Comparison of ENCODE assay signal across 11 cellular contexts in the genomic region with DNA sequence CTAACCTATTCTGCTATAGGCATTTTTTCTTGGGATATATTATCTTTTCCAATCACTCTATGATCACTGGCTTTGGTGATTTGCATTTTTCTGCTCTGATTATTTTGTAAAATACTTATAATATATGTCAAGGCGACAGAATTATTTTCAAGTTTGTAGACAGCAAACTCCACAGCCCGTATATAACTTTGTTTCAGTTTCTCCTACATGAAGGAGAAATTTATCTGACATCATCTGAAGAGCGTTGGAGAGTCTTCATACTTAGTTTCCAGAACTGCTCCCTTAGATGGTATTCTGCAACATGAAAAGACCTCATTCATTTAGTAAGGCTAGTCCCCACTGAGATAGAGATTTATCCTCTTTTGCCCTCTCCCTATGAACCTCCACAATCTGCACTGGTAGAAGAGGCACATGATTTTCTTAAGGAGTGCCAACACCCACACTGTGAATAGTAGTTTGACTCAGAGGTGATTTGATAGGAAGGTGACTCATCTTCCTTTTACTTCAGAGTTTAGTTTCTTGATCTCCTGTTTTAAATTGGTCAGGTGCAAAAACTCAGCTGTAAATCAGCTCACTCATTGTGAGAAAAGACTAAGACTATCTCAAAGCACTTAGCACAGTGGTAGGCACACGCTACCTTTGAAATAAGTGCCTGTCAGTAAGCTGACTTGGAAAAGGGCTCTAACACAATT.
A peak's percentile ranks its signal among the peaks of the same experiment; 100 is the strongest.
DNase-seq lines count a peak whose midpoint lies in the region; TF ChIP-seq lines count a peak whose summit lies in the region.
"Had no signal": no experiment of that assay in that cellular context is flagged by ENCODE, and none has a peak within 500 bp of the region (broad histone marks: within the 10 kb centered on the region; RNA-seq: fewer than 3 reads in every experiment).

No MANE protein-coding gene starts in this region.

- no peaks in the 10 kb centered on the region for H3K36me3 ChIP-seq in GM23248 (ENCODE audit: low read depth)
- H3K36me3 ChIP-seq in hepatocyte (replicated peaks; ENCODE audit: insufficient read depth, low read depth), result no peaks in the 10 kb centered on the region
- no peaks in the 10 kb centered on the region for H3K36me3 ChIP-seq in esophagus muscularis mucosa
- H3K36me3 ChIP-seq: heart left ventricle had no signal

- H3K4me1 ChIP-seq in GM23248 (ENCODE audit: insufficient read depth) (peaks cover 8% of the 10 kb centered on the region; the same call in 1 of the 2 replicates), hepatocyte (ENCODE audit: insufficient read depth) (no peaks in the 10 kb centered on the region), esophagus muscularis mucosa (no peaks in the 10 kb centered on the region)
- H3K4me1 ChIP-seq: heart left ventricle had no signal

- H3K9me3 ChIP-seq in GM23248 (ENCODE audit: low read depth), result no peaks in the 10 kb centered on the region
- no peaks in the 10 kb centered on the region for H3K9me3 ChIP-seq in hepatocyte (ENCODE audit: low read depth)
- H3K9me3 ChIP-seq in esophagus muscularis mucosa, result no peaks in the 10 kb centered on the region
- H3K9me3 ChIP-seq: heart left ventricle had no signal

- no peaks in the 10 kb centered on the region for H3K27me3 ChIP-seq in GM23248 (replicated peaks; ENCODE audit: insufficient read depth)
- H3K27me3 ChIP-seq in hepatocyte, result no peaks in the 10 kb centered on the region
- H3K27me3 ChIP-seq in esophagus muscularis mucosa, result no peaks in the 10 kb centered on the region
- H3K27me3 ChIP-seq: heart left ventricle had no signal

- H4K20me1 ChIP-seq in GM23248 (ENCODE audit: insufficient read depth) (no peaks in the 10 kb centered on the region), hepatocyte (ENCODE audit: insufficient read depth, poor library complexity, severe bottlenecking) (no peaks in the 10 kb centered on the region)

- H3K4me3 ChIP-seq in GM23248, result no peak overlapping the region
- no peak overlapping the region for H3K4me3 ChIP-seq in hepatocyte
- no peak overlapping the region for H3K4me3 ChIP-seq in esophagus muscularis mucosa
- H3K4me3 ChIP-seq: heart left ventricle had no signal

- no peak for TF ChIP-seq EP300 in esophagus muscularis mucosa (IDR thresholded peaks at IDR 0.05)

- H3F3A ChIP-seq in GM23248 (ENCODE audit: insufficient read depth), result no peaks in the 10 kb centered on the region

- H3K79me2 ChIP-seq in GM23248 (ENCODE audit: insufficient read depth) (no peaks in the 10 kb centered on the region), hepatocyte (no peaks in the 10 kb centered on the region)

- no peaks in the 10 kb centered on the region for H3K9me2 ChIP-seq in GM23248 (ENCODE audit: insufficient read depth)
- H3K9me2 ChIP-seq in hepatocyte (replicated peaks; ENCODE audit: insufficient read depth), result no peaks in the 10 kb centered on the region

- intact Hi-C loops in esophagus muscularis mucosa (cut with DNase I), result no loop called here

- in situ Hi-C loops in GM23248 (cut with MboI), result no loop called here
- in situ Hi-C loops in SK-MEL-5 (cut with HindIII; ENCODE audit: low pct_unique_long_range_greater_than_20kb, low sequenced_read_pairs), result no loop called here

- H3K4me2 ChIP-seq in GM23248 (ENCODE audit: unreplicated experiment) (no peak overlapping the region), hepatocyte (no peak overlapping the region)

- 71 to 76% methylated on average over 4 of the region's 4 CpGs for WGBS in GM23248 (ENCODE audit: low coverage in 1 of 2, low lambda C conversion rate in 2 of 2, missing lambda C conversion rate in 2 of 2), 2 experiments
- 92% methylated on average over 4 of the region's 4 CpGs for WGBS in hepatocyte (ENCODE audit: low lambda C conversion rate, missing lambda C conversion rate)
- 85% methylated on average over 4 of the region's 4 CpGs for WGBS in esophagus muscularis mucosa

- peak; percentile 90 for DNase-seq in A172 (ENCODE audit: low spot score)
- DNase-seq in GM23248, result peak; percentile 80
- peak; percentile 43 for DNase-seq in SK-MEL-5 (ENCODE audit: low read depth, low spot score)
- DNase-seq in hepatocyte (ENCODE audit: low spot score), result peak; percentile 29
- DNase-seq in esophagus muscularis mucosa (ENCODE audit: extremely low spot score), result no peak
- no peak for DNase-seq in stimulated activated CD4-positive, alpha-beta T cell treated with anti-CD3 and anti-CD28 coated beads, Interleukin-2, amount 100 ng/mL, for 48 hours
- DNase-seq in T-helper 9 cell, result no peak
- no peak for DNase-seq in NCI-H524 (lab: John Stamatoyannopoulos, UW)
- DNase-seq: CD4-positive, alpha-beta memory T cell; heart left ventricle; NCI-H2029 treated with DMSO at 0.1 percent for 48 hours had no signal

- TF ChIP-seq POLR2A in esophagus muscularis mucosa (IDR thresholded peaks at IDR 0.05; ENCODE audit: low read depth), result no peak

- TF ChIP-seq CTCF in hepatocyte (IDR thresholded peaks at IDR 0.05; ENCODE audit: poor library complexity), result no peak
- no peak for TF ChIP-seq CTCF in esophagus muscularis mucosa (IDR thresholded peaks at IDR 0.05)

- no peak overlapping the region for H3K9ac ChIP-seq in GM23248

- no peak overlapping the region for H2AFZ ChIP-seq in GM23248
- H2AFZ ChIP-seq in hepatocyte, result no peak overlapping the region

- H3K27ac ChIP-seq in GM23248, result no peak overlapping the region
- H3K27ac ChIP-seq in hepatocyte, result no peak overlapping the region
- no peak overlapping the region for H3K27ac ChIP-seq in esophagus muscularis mucosa (replicated peaks in 1 of 4)
- H3K27ac ChIP-seq: heart left ventricle had no signal

Comparison
In these comparisons a context has a peak if more than half of its experiments do, and no peak if none do; other contexts are left out.
1. DNase-seq: peak in A172 (single experiment), GM23248 (single experiment), SK-MEL-5 (single experiment) and hepatocyte (single experiment); none in esophagus muscularis mucosa (single experiment), stimulated activated CD4-positive, alpha-beta T cell treated with anti-CD3 and anti-CD28 coated beads, Interleukin-2, amount 100 ng/mL, for 48 hours (0 of 2), T-helper 9 cell (single experiment) and NCI-H524 (0 of 2).